In genomic region chr4:160981083-160981482, GRCh38 we compare ENCODE assay signal across 16 cellular contexts.
A peak's percentile ranks its signal among the peaks of the same experiment; 100 is the strongest.
DNase-seq lines count a peak whose midpoint lies in the region; ATAC-seq and TF ChIP-seq lines count a peak whose summit lies in the region.
"Had no signal": no experiment of that assay in that cellular context is flagged by ENCODE, and none has a peak within 500 bp of the region (broad histone marks: within the 10 kb centered on the region; RNA-seq: fewer than 3 reads in every experiment).

No MANE protein-coding gene starts in this region.

- H3K36me3 Mint-ChIP-seq in H9 (ENCODE audit: insufficient read depth in 1 of 3, low read depth in 3 of 3) (no peaks in the 10 kb centered on the region), endodermal cell (ENCODE audit: low read depth) (no peaks in the 10 kb centered on the region), T-helper 17 cell (ENCODE audit: low read depth) (no peaks in the 10 kb centered on the region)
- H3K36me3 Mint-ChIP-seq: CD4-positive, alpha-beta memory T cell had no signal

- no peak overlapping the region for H3K23ac ChIP-seq in H9 (ENCODE audit: insufficient read length, low read depth, low read length)
- H3K23ac ChIP-seq in mesendoderm (ENCODE audit: low read length): no peak overlapping the region

- H3K36me3 ChIP-seq in OCI-LY3 (replicated peaks; ENCODE audit: low read depth, low read length): no peaks in the 10 kb centered on the region
- no peaks in the 10 kb centered on the region for H3K36me3 ChIP-seq in endodermal cell (ENCODE audit: control insufficient read depth, insufficient read depth, low read length)
- no peaks in the 10 kb centered on the region for H3K36me3 ChIP-seq in mesendoderm (ENCODE audit: control insufficient read depth, insufficient read depth, low read length)

- H2BK20ac ChIP-seq in H9 (ENCODE audit: low read depth, low read length, poor library complexity, severe bottlenecking): no peak overlapping the region

- H3K18ac ChIP-seq in H9 (ENCODE audit: insufficient read length, low read depth, low read length) (no peak overlapping the region), mesendoderm (ENCODE audit: low read length) (no peak overlapping the region)

- H2BK5ac ChIP-seq in H9 (ENCODE audit: insufficient read length, low read length) (no peak overlapping the region), mesendoderm (ENCODE audit: low read length) (no peak overlapping the region)

- H4K5ac ChIP-seq in H9 (ENCODE audit: insufficient read length, low read depth, low read length) (no peak overlapping the region), mesendoderm (ENCODE audit: low read length) (no peak overlapping the region)

- intact Hi-C loops in left colon (cut with DNase I, micrococcal nuclease): no loop called here

- H3K56ac ChIP-seq in H9 (ENCODE audit: insufficient read length, low read depth, low read length) (no peak overlapping the region), mesendoderm (ENCODE audit: low read length) (no peak overlapping the region)

- no peak for ATAC-seq in T-helper 17 cell
- no peak for ATAC-seq in GM18861 (IDR thresholded peaks at IDR 0.05; ENCODE audit: unreplicated experiment)
- ATAC-seq in left colon: no peak
- ATAC-seq: GM12878 had no signal

- H3K27me3 ChIP-seq in H9 (ENCODE audit: insufficient read depth, low read length) (no peaks in the 10 kb centered on the region), OCI-LY3 (ENCODE audit: low read depth, low read length) (no peaks in the 10 kb centered on the region), endodermal cell (ENCODE audit: control insufficient read depth, insufficient read depth, low read length, poor library complexity, severe bottlenecking) (no peaks in the 10 kb centered on the region), mesendoderm (ENCODE audit: insufficient read depth, low read length, poor library complexity) (no peaks in the 10 kb centered on the region)

- no peaks in the 10 kb centered on the region for H3K79me2 ChIP-seq in H9 (ENCODE audit: insufficient read depth, low read length)
- no peaks in the 10 kb centered on the region for H3K79me2 ChIP-seq in OCI-LY3 (ENCODE audit: low read length)
- H3K79me2 ChIP-seq in mesendoderm (ENCODE audit: control insufficient read depth, insufficient read depth, low read length): no peaks in the 10 kb centered on the region

- H3K79me1 ChIP-seq in H9 (ENCODE audit: insufficient read depth, low read depth, low read length, poor library complexity, severe bottlenecking) (no peaks in the 10 kb centered on the region), mesendoderm (ENCODE audit: low read length) (no peaks in the 10 kb centered on the region)

- H4K8ac ChIP-seq in H9 (replicated peaks; ENCODE audit: insufficient read length, low read depth, low read length) (no peak overlapping the region), mesendoderm (ENCODE audit: low read depth, low read length) (no peak overlapping the region)

- H3K4me1 Mint-ChIP-seq in H9: no peaks in the 10 kb centered on the region
- peaks cover 8% of the 10 kb centered on the region for H3K4me1 Mint-ChIP-seq in endodermal cell
- H3K4me1 Mint-ChIP-seq in T-helper 17 cell: no peaks in the 10 kb centered on the region
- H3K4me1 Mint-ChIP-seq: CD4-positive, alpha-beta memory T cell had no signal

- H3K27me3 Mint-ChIP-seq in H9 (ENCODE audit: low read depth) (no peaks in the 10 kb centered on the region), endodermal cell (ENCODE audit: insufficient read depth) (no peaks in the 10 kb centered on the region), T-helper 17 cell (no peaks in the 10 kb centered on the region)
- H3K27me3 Mint-ChIP-seq: CD4-positive, alpha-beta memory T cell had no signal

- no peak overlapping the region for H2AK5ac ChIP-seq in H9 (ENCODE audit: insufficient read length, low read length)
- H2AK5ac ChIP-seq in mesendoderm (ENCODE audit: low read length): no peak overlapping the region

- DNase-seq in H9 (no peak), endodermal cell (no peak), mesendoderm (peak; percentile 6), T-helper 17 cell (no peak), left colon (no peak), NCI-H2171 treated with DMSO at 0.1 percent for 48 hours (lab: John Stamatoyannopoulos, UW) (no peak)
- DNase-seq: C1 segment of cervical spinal cord, Calu3, COR-L47, DND-41, GM23248, HCEC 1CT had no signal

- H3K9me3 Mint-ChIP-seq in H9 (no peaks in the 10 kb centered on the region; a peak in 1 of 5 replicates), endodermal cell (no peaks in the 10 kb centered on the region)

- H3K4ac ChIP-seq in H9 (ENCODE audit: low read depth, low read length): no peak overlapping the region
- no peak overlapping the region for H3K4ac ChIP-seq in mesendoderm (ENCODE audit: low read depth, low read length)

- no peak overlapping the region for H4K91ac ChIP-seq in H9 (ENCODE audit: insufficient read length, low read depth, low read length)

- H3K4me2 ChIP-seq in H9 (ENCODE audit: insufficient read depth, insufficient read length, low read length) (no peak overlapping the region), OCI-LY3 (ENCODE audit: low read length) (no peak overlapping the region), mesendoderm (ENCODE audit: low read length) (no peak overlapping the region)

- no peak overlapping the region for H2BK120ac ChIP-seq in H9 (ENCODE audit: low read depth, low read length, poor library complexity, severe bottlenecking)
- H2BK120ac ChIP-seq in mesendoderm (ENCODE audit: low read depth, low read length): no peak overlapping the region

- H3K14ac ChIP-seq in H9 (ENCODE audit: insufficient read depth, low read length): no peak overlapping the region

- H3K4me3 Mint-ChIP-seq in H9 (no peak overlapping the region), endodermal cell (no peak overlapping the region), T-helper 17 cell (no peak overlapping the region)
- H3K4me3 Mint-ChIP-seq: CD4-positive, alpha-beta memory T cell had no signal

- H3T11ph ChIP-seq in H9 (ENCODE audit: low read length): no peak overlapping the region

- H3K27ac Mint-ChIP-seq in H9 (no peak overlapping the region; a peak in 1 of 7 replicates), endodermal cell (no peak overlapping the region), T-helper 17 cell (no peak overlapping the region)
- H3K27ac Mint-ChIP-seq: CD4-positive, alpha-beta memory T cell had no signal

- H4K20me1 ChIP-seq in H9 (ENCODE audit: control insufficient read depth, insufficient read depth, insufficient read length): no peaks in the 10 kb centered on the region
- H4K20me1 ChIP-seq in OCI-LY3 (ENCODE audit: insufficient read depth, low read length): no peaks in the 10 kb centered on the region

- no peak overlapping the region for H2BK12ac ChIP-seq in H9 (ENCODE audit: insufficient read length, low read depth, low read length)

- no CpG with 5 or more reads among the region's 2 CpGs for WGBS in H9 (ENCODE audit: extremely low coverage, insufficient read length, low lambda C conversion rate)
- WGBS in endodermal cell (ENCODE audit: insufficient coverage in 1 of 2, insufficient read length in 1 of 2), 2 experiments: 93 to 95% methylated on average over 2 of the region's 2 CpGs
- WGBS in mesendoderm (ENCODE audit: extremely low coverage, insufficient coverage, low lambda C conversion rate): no CpG with 5 or more reads among the region's 2 CpGs

- no peaks in the 10 kb centered on the region for H3K9me3 ChIP-seq in H9 (ENCODE audit: control insufficient read depth, low read depth, low read length)
- H3K9me3 ChIP-seq in OCI-LY3 (ENCODE audit: insufficient read depth, low read length): no peaks in the 10 kb centered on the region
- H3K9me3 ChIP-seq in endodermal cell (ENCODE audit: control insufficient read depth, low read length): no peaks in the 10 kb centered on the region
- no peaks in the 10 kb centered on the region for H3K9me3 ChIP-seq in T-helper 17 cell (ENCODE audit: control insufficient read depth, low read length, poor library complexity, severe bottlenecking)

- H2AFZ ChIP-seq in H9 (ENCODE audit: low read length) (no peak overlapping the region), OCI-LY3 (ENCODE audit: low read depth, low read length) (peak overlapping the region; percentile 25; the same call in 1 of the 2 replicates)
- H2AFZ ChIP-seq: GM23248 had no signal

- peak; percentile 31; the same call in 1 of the 3 replicates for TF ChIP-seq CTCF in H9 (conservative IDR thresholded peaks at IDR 0.05)
- no peak for TF ChIP-seq CTCF in OCI-LY3 (IDR thresholded peaks at IDR 0.05; ENCODE audit: low read depth, low read length)
- TF ChIP-seq CTCF in endodermal cell (conservative IDR thresholded peaks at IDR 0.05): peak; percentile 51

- H2BK15ac ChIP-seq in H9 (ENCODE audit: low read depth, low read length): no peak overlapping the region
- no peak overlapping the region for H2BK15ac ChIP-seq in mesendoderm (replicated peaks; ENCODE audit: low read depth)

- no peaks in the 10 kb centered on the region for H3K23me2 ChIP-seq in H9 (ENCODE audit: insufficient read length, low read depth, low read length, poor library complexity, severe bottlenecking)

- H3K27ac ChIP-seq in H9 (ENCODE audit: insufficient read length, low read depth, low read length) (no peak overlapping the region), OCI-LY3 (ENCODE audit: low read length) (no peak overlapping the region), endodermal cell (ENCODE audit: low read depth, low read length) (no peak overlapping the region), mesendoderm (ENCODE audit: low read depth, low read length) (no peak overlapping the region)
- H3K27ac ChIP-seq: GM23248 had no signal

- H3K9ac ChIP-seq in H9 (ENCODE audit: extremely low read depth, insufficient read length, low read length): no peak overlapping the region
- no peak overlapping the region for H3K9ac ChIP-seq in OCI-LY3 (ENCODE audit: low read length)
- H3K9ac ChIP-seq in endodermal cell (ENCODE audit: extremely low read depth, low read length, poor library complexity, severe bottlenecking): no peak overlapping the region
- no peak overlapping the region for H3K9ac ChIP-seq in mesendoderm (ENCODE audit: low read length)
- H3K9ac ChIP-seq: GM23248 had no signal

- no peak overlapping the region for H3K4me3 ChIP-seq in OCI-LY3 (ENCODE audit: low read length)
- no peak overlapping the region for H3K4me3 ChIP-seq in endodermal cell (ENCODE audit: low read length)
- H3K4me3 ChIP-seq in mesendoderm (ENCODE audit: low read length): no peak overlapping the region
- H3K4me3 ChIP-seq: GM12878, GM23248 had no signal

- no peaks in the 10 kb centered on the region for H3K4me1 ChIP-seq in H9 (ENCODE audit: insufficient read depth, low read length)
- H3K4me1 ChIP-seq in OCI-LY3 (ENCODE audit: low read length): no peaks in the 10 kb centered on the region
- no peaks in the 10 kb centered on the region for H3K4me1 ChIP-seq in endodermal cell (ENCODE audit: control insufficient read depth, insufficient read depth, low read length)
- H3K4me1 ChIP-seq in mesendoderm (ENCODE audit: control insufficient read depth, low read depth, low read length): no peaks in the 10 kb centered on the region
